Comparison of ENCODE assay signal across 28 cellular contexts in genomic region chr19:11548315-11548700, GRCh38. TPM values are rescaled to one million over a fixed set of nuclear protein-coding genes. Genes with fewer than 3 reads are reported as not detected.
"Had no signal": no experiment of that assay in that cellular context is flagged by ENCODE, and none has a peak within 500 bp of the region (broad histone marks: within the 10 kb centered on the region; RNA-seq: fewer than 3 reads in every experiment).

No MANE protein-coding gene starts in this region.

- H3K4me3 ChIP-seq: ascending aorta, breast epithelium, cardiac muscle cell, colonic mucosa had no signal

- H3K9me3 Mint-ChIP-seq: activated CD4-positive, alpha-beta memory T cell treated with anti-CD3 and anti-CD28 coated beads, Interleukin-2, amount 10 ng/mL, durations not matched to agents 7 days and 5 days; activated CD4-positive, alpha-beta T cell treated with anti-CD3 and anti-CD28 coated beads, Interleukin-2, amount 10 ng/mL, durations not matched to agents 7 days and 5 days; activated naive CD4-positive, alpha-beta T cell treated with anti-CD3 and anti-CD28 coated beads, Interleukin-2, amount 10 ng/mL, durations not matched to agents 7 days and 5 days; activated naive CD4-positive, alpha-beta T cell treated with anti-CD3 and anti-CD28 coated beads, Interleukin-2, amount 50 U/mL, for 72 hours; activated naive CD8-positive, alpha-beta T cell treated with anti-CD3 and anti-CD28 coated beads, Interleukin-2, amount 10 ng/mL, durations not matched to agents 7 days and 5 days; activated T-cell treated with anti-CD3 and anti-CD28 coated beads, Interleukin-2, amount 50 U/mL, for 24 hours; activated T-cell treated with anti-CD3 and anti-CD28 coated beads, Interleukin-2, amount 50 U/mL, for 72 hours had no signal

- H3K27me3 ChIP-seq: ascending aorta, breast epithelium, cardiac muscle cell, colonic mucosa had no signal

- ATAC-seq: activated naive CD4-positive, alpha-beta T cell treated with anti-CD3 and anti-CD28 coated beads, Interleukin-2, amount 50 U/mL, for 72 hours; activated T-cell treated with anti-CD3 and anti-CD28 coated beads, Interleukin-2, amount 50 U/mL, for 72 hours had no signal

- H3K4me1 Mint-ChIP-seq: activated naive CD4-positive, alpha-beta T cell treated with anti-CD3 and anti-CD28 coated beads, Interleukin-2, amount 10 ng/mL, durations not matched to agents 7 days and 5 days had no signal

- H3K9me3 ChIP-seq: ascending aorta, breast epithelium, colonic mucosa had no signal

- H3K27ac Mint-ChIP-seq: activated CD4-positive, alpha-beta memory T cell treated with anti-CD3 and anti-CD28 coated beads, Interleukin-2, amount 10 ng/mL, durations not matched to agents 7 days and 5 days; activated CD4-positive, alpha-beta T cell treated with anti-CD3 and anti-CD28 coated beads, Interleukin-2, amount 10 ng/mL, durations not matched to agents 7 days and 5 days; activated naive CD4-positive, alpha-beta T cell treated with anti-CD3 and anti-CD28 coated beads, Interleukin-2, amount 10 ng/mL, durations not matched to agents 7 days and 5 days; activated naive CD4-positive, alpha-beta T cell treated with anti-CD3 and anti-CD28 coated beads, Interleukin-2, amount 50 U/mL, for 72 hours; activated naive CD8-positive, alpha-beta T cell treated with anti-CD3 and anti-CD28 coated beads, Interleukin-2, amount 10 ng/mL, durations not matched to agents 7 days and 5 days; activated T-cell treated with anti-CD3 and anti-CD28 coated beads, Interleukin-2, amount 50 U/mL, for 24 hours; activated T-cell treated with anti-CD3 and anti-CD28 coated beads, Interleukin-2, amount 50 U/mL, for 72 hours; brain had no signal

- H3K27ac ChIP-seq: ascending aorta, breast epithelium, cardiac muscle cell, colonic mucosa, epithelial cell of prostate had no signal

- H3K4me1 ChIP-seq: ascending aorta, breast epithelium, colonic mucosa had no signal

- H3K36me3 Mint-ChIP-seq: activated naive CD4-positive, alpha-beta T cell treated with anti-CD3 and anti-CD28 coated beads, Interleukin-2, amount 50 U/mL, for 72 hours; activated naive CD8-positive, alpha-beta T cell treated with anti-CD3 and anti-CD28 coated beads, Interleukin-2, amount 10 ng/mL, durations not matched to agents 7 days and 5 days; brain had no signal

- H3K4me3 Mint-ChIP-seq: activated CD4-positive, alpha-beta memory T cell treated with anti-CD3 and anti-CD28 coated beads, Interleukin-2, amount 10 ng/mL, durations not matched to agents 7 days and 5 days; activated CD4-positive, alpha-beta T cell treated with anti-CD3 and anti-CD28 coated beads, Interleukin-2, amount 10 ng/mL, durations not matched to agents 7 days and 5 days; activated naive CD4-positive, alpha-beta T cell treated with anti-CD3 and anti-CD28 coated beads, Interleukin-2, amount 10 ng/mL, durations not matched to agents 7 days and 5 days; activated naive CD8-positive, alpha-beta T cell treated with anti-CD3 and anti-CD28 coated beads, Interleukin-2, amount 10 ng/mL, durations not matched to agents 7 days and 5 days; activated T-cell treated with anti-CD3 and anti-CD28 coated beads, Interleukin-2, amount 50 U/mL, for 24 hours; activated T-cell treated with anti-CD3 and anti-CD28 coated beads, Interleukin-2, amount 50 U/mL, for 72 hours; brain had no signal

- H3K27me3 Mint-ChIP-seq: activated CD4-positive, alpha-beta T cell treated with anti-CD3 and anti-CD28 coated beads, Interleukin-2, amount 10 ng/mL, durations not matched to agents 7 days and 5 days; activated T-cell treated with anti-CD3 and anti-CD28 coated beads, Interleukin-2, amount 50 U/mL, for 24 hours had no signal

- DNase-seq: activated CD4-positive, alpha-beta memory T cell treated with anti-CD3 and anti-CD28 coated beads, Interleukin-2, amount 10 ng/mL, durations not matched to agents 7 days and 5 days; activated CD4-positive, alpha-beta T cell treated with anti-CD3 and anti-CD28 coated beads for 1 hour; activated CD4-positive, alpha-beta T cell treated with anti-CD3 and anti-CD28 coated beads for 4 hours; activated CD4-positive, alpha-beta T cell treated with anti-CD3 and anti-CD28 coated beads, Interleukin-2, amount 10 ng/mL, durations not matched to agents 7 days and 5 days; activated CD4-positive, alpha-beta T cell treated with anti-CD3 and anti-CD28 coated beads, Interleukin-2, amount 50 U/mL, for 4 hours; activated CD8-positive, alpha-beta memory T cell treated with anti-CD3 and anti-CD28 coated beads, Interleukin-2, amount 50 U/mL, for 48 hours; activated gamma-delta T cell; activated naive CD4-positive, alpha-beta T cell; activated naive CD4-positive, alpha-beta T cell treated with anti-CD3 and anti-CD28 coated beads, Interleukin-2, amount 10 ng/mL, durations not matched to agents 7 days and 5 days; activated naive CD8-positive, alpha-beta T cell treated with anti-CD3 and anti-CD28 coated beads, Interleukin-2, amount 10 ng/mL, durations not matched to agents 7 days and 5 days; activated T-cell treated with anti-CD3 and anti-CD28 coated beads for 4 hours; activated T-cell treated with anti-CD3 and anti-CD28 coated beads, Interleukin-2, amount 50 U/mL, for 24 hours; activated T-cell treated with anti-CD3 and anti-CD28 coated beads, Interleukin-2, amount 50 U/mL, for 72 hours; central memory CD4-positive, alpha-beta T cell; cerebellar nuclear complex; colonic mucosa; effector CD8-positive, alpha-beta T cell; foreskin fibroblast; T-helper 2 cell had no signal

- H3K36me3 ChIP-seq: breast epithelium, colonic mucosa had no signal

RNA-seq across cellular contexts. Expression of gene CNN1, which starts 9.7 kb away (rescaled TPM):
- total RNA-seq: activated CD4-positive, alpha-beta memory T cell treated with anti-CD3 and anti-CD28 coated beads, Interleukin-2, amount 10 ng/mL, durations not matched to agents 7 days and 5 days; activated CD4-positive, alpha-beta T cell treated with anti-CD3 and anti-CD28 coated beads, Interleukin-2, amount 10 ng/mL, durations not matched to agents 7 days and 5 days; activated naive CD4-positive, alpha-beta T cell treated with anti-CD3 and anti-CD28 coated beads, Interleukin-2, amount 50 U/mL, for 72 hours; activated naive CD8-positive, alpha-beta T cell treated with anti-CD3 and anti-CD28 coated beads, Interleukin-2, amount 10 ng/mL, durations not matched to agents 7 days and 5 days; activated T-cell treated with anti-CD3 and anti-CD28 coated beads, Interleukin-2, amount 50 U/mL, for 72 hours; dermis microvascular lymphatic vessel endothelial cell; endothelial cell of umbilical vein; T-helper 1 cell treated with Interleukin-12 subunit alpha and Interleukin-12 subunit beta and Interleukin-4 antibody, amounts not matched to agents 30 ng/mL and 1 ng/mL, for 36 hours had no signal

RNA-seq across cellular contexts. Expression of gene ACP5, which starts 29.1 kb away (rescaled TPM):
- total RNA-seq: ascending aorta, endothelial cell of umbilical vein had no signal
